26 cellular contexts compared by ENCODE assay signal in the genomic region with DNA sequence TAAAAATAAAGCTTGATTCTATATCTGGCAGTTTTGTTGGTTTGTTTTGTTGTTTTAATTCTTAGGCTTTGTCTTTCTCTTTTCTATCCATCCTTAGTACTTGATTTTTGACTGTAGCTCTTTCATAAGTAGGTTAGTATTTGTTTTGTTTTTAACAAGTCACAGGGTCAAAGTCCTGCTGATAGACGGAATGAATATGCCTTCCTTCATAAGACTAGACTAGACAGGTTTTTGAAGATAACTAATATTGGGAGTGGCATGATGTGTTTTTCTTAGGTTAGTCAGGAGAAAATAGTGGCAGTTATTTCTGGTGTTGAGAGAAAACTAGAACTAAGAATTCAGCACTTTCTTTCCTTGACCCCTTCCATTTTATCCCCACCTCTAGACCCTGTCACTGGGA.
"Had no signal": no experiment of that assay in that cellular context is flagged by ENCODE, and none has a peak within 500 bp of the region (broad histone marks: within the 10 kb centered on the region; RNA-seq: fewer than 3 reads in every experiment).

No MANE protein-coding gene starts in this region.

- H3K4me1 ChIP-seq: adrenal gland had no signal

- H3K9ac ChIP-seq: SK-N-SH had no signal

- H3K27me3 Mint-ChIP-seq: activated CD4-positive, alpha-beta T cell treated with anti-CD3 and anti-CD28 coated beads for 36 hours; activated CD8-positive, alpha-beta T cell treated with anti-CD3 and anti-CD28 coated beads for 36 hours; activated naive CD8-positive, alpha-beta T cell treated with anti-CD3 and anti-CD28 coated beads, Interleukin-2, amount 10 ng/mL, durations not matched to agents 7 days and 5 days had no signal

- DNase-seq: activated CD4-positive, alpha-beta T cell treated with anti-CD3 and anti-CD28 coated beads for 36 hours; activated CD4-positive, CD25-positive, alpha-beta regulatory T cell; activated CD8-positive, alpha-beta memory T cell treated with anti-CD3 and anti-CD28 coated beads, Interleukin-2, amount 50 U/mL, for 4 hours; activated CD8-positive, alpha-beta T cell treated with anti-CD3 and anti-CD28 coated beads for 36 hours; activated naive CD4-positive, alpha-beta T cell treated with anti-CD3 and anti-CD28 coated beads, Interleukin-2, amount 50 U/mL, for 16 hours; activated naive CD8-positive, alpha-beta T cell treated with anti-CD3 and anti-CD28 coated beads, Interleukin-2, amount 10 ng/mL, durations not matched to agents 7 days and 5 days; activated T-cell treated with anti-CD3 and anti-CD28 coated beads, Interleukin-2, amount 50 U/mL, for 1 hour; adrenal gland; anterior cingulate cortex; caudate nucleus; MM.1S; NCI-H1105; NCI-H1436; NCI-H1694 treated with DMSO at 0.1 percent for 48 hours; NCI-H2029 treated with DMSO at 0.1 percent for 48 hours; NCI-H345; NCI-H510A; NCI-H69; NK-92 treated with Interleukin-12 subunit alpha and Interleukin-12 subunit beta, amount 100 ng/mL, for 24 hours; OCI-M1; RPMI8226; SK-N-SH; T-helper 1 cell had no signal

- H3K4me3 Mint-ChIP-seq: activated CD4-positive, alpha-beta T cell treated with anti-CD3 and anti-CD28 coated beads for 36 hours; activated CD8-positive, alpha-beta T cell treated with anti-CD3 and anti-CD28 coated beads for 36 hours; activated naive CD8-positive, alpha-beta T cell treated with anti-CD3 and anti-CD28 coated beads, Interleukin-2, amount 10 ng/mL, durations not matched to agents 7 days and 5 days had no signal

- H3K27me3 ChIP-seq: adrenal gland had no signal

- H3K4me2 ChIP-seq: SK-N-SH had no signal

- ATAC-seq: activated CD4-positive, alpha-beta T cell treated with anti-CD3 and anti-CD28 coated beads for 36 hours; activated CD8-positive, alpha-beta T cell treated with anti-CD3 and anti-CD28 coated beads for 36 hours; Panc1; Right ventricle myocardium inferior had no signal

- H3K27ac ChIP-seq: adrenal gland, VCaP had no signal

- H3K27ac Mint-ChIP-seq: activated CD4-positive, alpha-beta T cell treated with anti-CD3 and anti-CD28 coated beads for 36 hours; activated CD8-positive, alpha-beta T cell treated with anti-CD3 and anti-CD28 coated beads for 36 hours; activated naive CD8-positive, alpha-beta T cell treated with anti-CD3 and anti-CD28 coated beads, Interleukin-2, amount 10 ng/mL, durations not matched to agents 7 days and 5 days had no signal

- H3K9me3 Mint-ChIP-seq: activated CD8-positive, alpha-beta T cell treated with anti-CD3 and anti-CD28 coated beads for 36 hours; activated naive CD8-positive, alpha-beta T cell treated with anti-CD3 and anti-CD28 coated beads, Interleukin-2, amount 10 ng/mL, durations not matched to agents 7 days and 5 days had no signal

- H3K4me3 ChIP-seq: adrenal gland had no signal

- H3K4me1 Mint-ChIP-seq: activated CD4-positive, alpha-beta T cell treated with anti-CD3 and anti-CD28 coated beads for 36 hours; activated naive CD8-positive, alpha-beta T cell treated with anti-CD3 and anti-CD28 coated beads, Interleukin-2, amount 10 ng/mL, durations not matched to agents 7 days and 5 days had no signal
